In the genomic region with DNA sequence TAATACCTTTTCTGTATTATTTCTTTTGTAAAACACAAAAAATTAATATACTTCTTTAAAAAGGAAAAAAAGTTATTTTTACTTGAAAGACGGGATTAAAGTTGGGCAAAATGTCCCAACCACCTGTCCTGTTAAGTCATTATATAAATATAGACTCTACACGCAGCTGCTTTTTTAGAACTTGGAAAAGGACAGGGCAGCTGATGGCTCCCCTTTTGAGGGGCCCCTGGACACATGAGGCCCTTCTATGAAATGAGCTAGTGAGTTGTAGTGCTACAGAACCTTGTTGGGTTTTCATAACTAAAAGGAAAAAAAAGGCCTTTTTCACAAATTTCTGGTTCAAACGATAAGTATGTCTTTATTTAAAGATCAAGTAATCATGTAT, we compare ENCODE assay signal across 1 cellular context.
TF ChIP-seq lines count a peak whose summit lies in the region.

No MANE protein-coding gene starts in this region.

TF ChIP-seq in GM12878, 131 proteins besides CTCF, POLR2A, EP300 and RAD21:
- no peak for TF ChIP-seq MEF2A (IDR thresholded peaks at IDR 0.05; ENCODE audit: insufficient read depth, low read depth, low read length)
- TF ChIP-seq, protein P1, sequence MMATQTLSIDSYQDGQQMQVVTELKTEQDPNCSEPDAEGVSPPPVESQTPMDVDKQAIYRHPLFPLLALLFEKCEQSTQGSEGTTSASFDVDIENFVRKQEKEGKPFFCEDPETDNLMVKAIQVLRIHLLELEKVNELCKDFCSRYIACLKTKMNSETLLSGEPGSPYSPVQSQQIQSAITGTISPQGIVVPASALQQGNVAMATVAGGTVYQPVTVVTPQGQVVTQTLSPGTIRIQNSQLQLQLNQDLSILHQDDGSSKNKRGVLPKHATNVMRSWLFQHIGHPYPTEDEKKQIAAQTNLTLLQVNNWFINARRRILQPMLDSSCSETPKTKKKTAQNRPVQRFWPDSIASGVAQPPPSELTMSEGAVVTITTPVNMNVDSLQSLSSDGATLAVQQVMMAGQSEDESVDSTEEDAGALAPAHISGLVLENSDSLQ (IDR thresholded peaks at IDR 0.05), result no peak
- no peak for TF ChIP-seq ATF7 (IDR thresholded peaks at IDR 0.05; ENCODE audit: low read depth)
- TF ChIP-seq, protein P2, sequence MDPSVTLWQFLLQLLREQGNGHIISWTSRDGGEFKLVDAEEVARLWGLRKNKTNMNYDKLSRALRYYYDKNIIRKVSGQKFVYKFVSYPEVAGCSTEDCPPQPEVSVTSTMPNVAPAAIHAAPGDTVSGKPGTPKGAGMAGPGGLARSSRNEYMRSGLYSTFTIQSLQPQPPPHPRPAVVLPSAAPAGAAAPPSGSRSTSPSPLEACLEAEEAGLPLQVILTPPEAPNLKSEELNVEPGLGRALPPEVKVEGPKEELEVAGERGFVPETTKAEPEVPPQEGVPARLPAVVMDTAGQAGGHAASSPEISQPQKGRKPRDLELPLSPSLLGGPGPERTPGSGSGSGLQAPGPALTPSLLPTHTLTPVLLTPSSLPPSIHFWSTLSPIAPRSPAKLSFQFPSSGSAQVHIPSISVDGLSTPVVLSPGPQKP (IDR thresholded peaks at IDR 0.05; ENCODE audit: low read depth, low read length), result no peak
- TF ChIP-seq EGR1 (IDR thresholded peaks at IDR 0.05; ENCODE audit: borderline replicate concordance in 1 of 2, low read depth in 2 of 2, low read length in 2 of 2), result no peak
- no peak for TF ChIP-seq IRF4 (IDR thresholded peaks at IDR 0.05; ENCODE audit: low read depth, low read length)
- TF ChIP-seq, protein P3, sequence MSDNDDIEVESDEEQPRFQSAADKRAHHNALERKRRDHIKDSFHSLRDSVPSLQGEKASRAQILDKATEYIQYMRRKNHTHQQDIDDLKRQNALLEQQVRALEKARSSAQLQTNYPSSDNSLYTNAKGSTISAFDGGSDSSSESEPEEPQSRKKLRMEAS (IDR thresholded peaks at IDR 0.05; ENCODE audit: low read depth, low read length), result no peak
- no peak for TF ChIP-seq CEBPB (IDR thresholded peaks at IDR 0.05; ENCODE audit: borderline replicate concordance in 1 of 2, low read depth in 2 of 2, low read length in 2 of 2)
- no peak for TF ChIP-seq TCF3 (IDR thresholded peaks at IDR 0.05; ENCODE audit: borderline replicate concordance, insufficient read depth, low read depth, low read length)
- no peak for TF ChIP-seq RUNX3 (IDR thresholded peaks at IDR 0.05; ENCODE audit: low read length)
- TF ChIP-seq SMC3 (IDR thresholded peaks at IDR 0.05; ENCODE audit: borderline replicate concordance, low read length), result no peak
- TF ChIP-seq, protein P4, sequence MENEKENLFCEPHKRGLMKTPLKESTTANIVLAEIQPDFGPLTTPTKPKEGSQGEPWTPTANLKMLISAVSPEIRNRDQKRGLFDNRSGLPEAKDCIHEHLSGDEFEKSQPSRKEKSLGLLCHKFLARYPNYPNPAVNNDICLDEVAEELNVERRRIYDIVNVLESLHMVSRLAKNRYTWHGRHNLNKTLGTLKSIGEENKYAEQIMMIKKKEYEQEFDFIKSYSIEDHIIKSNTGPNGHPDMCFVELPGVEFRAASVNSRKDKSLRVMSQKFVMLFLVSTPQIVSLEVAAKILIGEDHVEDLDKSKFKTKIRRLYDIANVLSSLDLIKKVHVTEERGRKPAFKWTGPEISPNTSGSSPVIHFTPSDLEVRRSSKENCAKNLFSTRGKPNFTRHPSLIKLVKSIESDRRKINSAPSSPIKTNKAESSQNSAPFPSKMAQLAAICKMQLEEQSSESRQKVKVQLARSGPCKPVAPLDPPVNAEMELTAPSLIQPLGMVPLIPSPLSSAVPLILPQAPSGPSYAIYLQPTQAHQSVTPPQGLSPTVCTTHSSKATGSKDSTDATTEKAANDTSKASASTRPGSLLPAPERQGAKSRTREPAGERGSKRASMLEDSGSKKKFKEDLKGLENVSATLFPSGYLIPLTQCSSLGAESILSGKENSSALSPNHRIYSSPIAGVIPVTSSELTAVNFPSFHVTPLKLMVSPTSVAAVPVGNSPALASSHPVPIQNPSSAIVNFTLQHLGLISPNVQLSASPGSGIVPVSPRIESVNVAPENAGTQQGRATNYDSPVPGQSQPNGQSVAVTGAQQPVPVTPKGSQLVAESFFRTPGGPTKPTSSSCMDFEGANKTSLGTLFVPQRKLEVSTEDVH (IDR thresholded peaks at IDR 0.05; ENCODE audit: low read depth, partially characterized antibody), result no peak
- TF ChIP-seq RELB (IDR thresholded peaks at IDR 0.05; ENCODE audit: low read depth), result no peak
- no peak for TF ChIP-seq ZSCAN29 (IDR thresholded peaks at IDR 0.05)
- TF ChIP-seq TCF7 (IDR thresholded peaks at IDR 0.05; ENCODE audit: borderline replicate concordance), result no peak
- no peak for TF ChIP-seq TBL1XR1 (IDR thresholded peaks at IDR 0.05; ENCODE audit: low read depth, low read length)
- no peak for TF ChIP-seq IRF3 (IDR thresholded peaks at IDR 0.05)
- TF ChIP-seq BCL11A (IDR thresholded peaks at IDR 0.05; ENCODE audit: low read depth, low read length), result no peak
